27 cellular contexts compared by ENCODE assay signal in genomic region chr11:110935018-110935640, GRCh38.
"Had no signal": no experiment of that assay in that cellular context is flagged by ENCODE, and none has a peak within 500 bp of the region (broad histone marks: within the 10 kb centered on the region; RNA-seq: fewer than 3 reads in every experiment).

No MANE protein-coding gene starts in this region.

- H3K9me3 ChIP-seq: ascending aorta had no signal

- H3K4me3 ChIP-seq: ascending aorta had no signal

- H3K36me3 ChIP-seq: ascending aorta had no signal

- DNase-seq: activated CD4-positive, alpha-beta T cell treated with anti-CD3 and anti-CD28 coated beads, Interleukin-2, amount 10 ng/mL, durations not matched to agents 24 days and 14 days; activated CD4-positive, alpha-beta T cell treated with anti-CD3 and anti-CD28 coated beads, Interleukin-2, amount 50 U/mL, for 4 hours; activated CD4-positive, CD25-positive, alpha-beta regulatory T cell; activated CD8-positive, alpha-beta T cell treated with anti-CD3 and anti-CD28 coated beads for 36 hours; activated effector memory CD4-positive, alpha-beta T cell treated with anti-CD3 and anti-CD28 coated beads, Interleukin-2, amount 50 U/mL, for 16 hours; activated naive CD4-positive, alpha-beta T cell; activated naive CD4-positive, alpha-beta T cell treated with anti-CD3 and anti-CD28 coated beads, Interleukin-2, amount 50 U/mL, for 16 hours; activated naive CD8-positive, alpha-beta T cell treated with anti-CD3 and anti-CD28 coated beads for 36 hours; activated T-cell treated with anti-CD3 and anti-CD28 coated beads, Interleukin-2, amount 50 U/mL, for 1 hour; activated T-cell treated with anti-CD3 and anti-CD28 coated beads, Interleukin-2, amount 50 U/mL, for 72 hours; amygdala; MM.1S; MV-4-11; NCI-H1092; NCI-H1436 treated with DMSO at 0.1 percent for 48 hours; NCI-H1694 treated with DMSO at 0.1 percent for 48 hours; NCI-H2029; NCI-H345; SIG-M5; T-cell; T-helper 17 cell had no signal

- ATAC-seq: activated CD8-positive, alpha-beta T cell treated with anti-CD3 and anti-CD28 coated beads for 36 hours; activated T-cell treated with anti-CD3 and anti-CD28 coated beads, Interleukin-2, amount 50 U/mL, for 72 hours; activated T-helper 17 cell treated with anti-CD3 and anti-CD28 coated beads, Interleukin-2, amount 50 U/mL, for 72 hours; Panc1; SK-N-SH treated with all-trans-retinoic acid at 6 μM for 48 hours; T-cell; T-helper 17 cell had no signal

- H3K4me1 ChIP-seq: ascending aorta had no signal

- H3K27me3 ChIP-seq: ascending aorta had no signal

- H3K27ac ChIP-seq: ascending aorta, KMS-11, VCaP had no signal
